Comparison of ENCODE assay signal across 10 cellular contexts in genomic region chr17:59890720-59891119, GRCh38. TPM values are rescaled to one million over a fixed set of nuclear protein-coding genes. Genes with fewer than 3 reads are reported as not detected.
A peak's percentile ranks its signal among the peaks of the same experiment; 100 is the strongest.
DNase-seq lines count a peak whose midpoint lies in the region; ATAC-seq and TF ChIP-seq lines count a peak whose summit lies in the region.
"Had no signal": no experiment of that assay in that cellular context is flagged by ENCODE, and none has a peak within 500 bp of the region (broad histone marks: within the 10 kb centered on the region; RNA-seq: fewer than 3 reads in every experiment).

No MANE protein-coding gene starts in this region.

- H3K4me1 ChIP-seq in Loucy (ENCODE audit: insufficient read depth, low read length, poor library complexity, severe bottlenecking), result peaks cover 30% of the 10 kb centered on the region
- peaks cover 0 to 44% (median 3%) of the 10 kb centered on the region in 3 donors for H3K4me1 ChIP-seq in gastroesophageal sphincter

- in situ Hi-C loops in brain microvascular endothelial cell (cut with HindIII; ENCODE audit: low pct_ligation_motif_present, low sequenced_read_pairs), result no loop called here

- H3K9me3 Mint-ChIP-seq in neural crest cell, result no peaks in the 10 kb centered on the region

- TF ChIP-seq CTCF in Loucy (conservative IDR thresholded peaks at IDR 0.05; ENCODE audit: low read length) (no peak), brain microvascular endothelial cell (IDR thresholded peaks at IDR 0.05; ENCODE audit: low read depth, low read length, missing control alignments) (no peak), neural crest cell (conservative IDR thresholded peaks at IDR 0.05) (no peak), gastroesophageal sphincter (IDR thresholded peaks at IDR 0.05) (no peak)

- TF ChIP-seq EP300 in gastroesophageal sphincter (IDR thresholded peaks at IDR 0.05), result no peak

- no peak overlapping the region for H3K9ac ChIP-seq in Loucy (ENCODE audit: low read depth, low read length, poor library complexity, severe bottlenecking)

- no peaks in the 10 kb centered on the region for H3K27me3 ChIP-seq in Loucy (ENCODE audit: insufficient read depth, low read length, poor library complexity, severe bottlenecking)
- no peaks in the 10 kb centered on the region for H3K27me3 ChIP-seq in brain microvascular endothelial cell (replicated peaks)
- no peaks in the 10 kb centered on the region for H3K27me3 ChIP-seq in gastroesophageal sphincter
- H3K27me3 ChIP-seq: heart right ventricle had no signal

- H4K20me1 ChIP-seq in Loucy (ENCODE audit: insufficient read depth, low read length, poor library complexity, severe bottlenecking), result peaks cover 13% of the 10 kb centered on the region

- peaks cover 50% of the 10 kb centered on the region for H3K79me2 ChIP-seq in Loucy (ENCODE audit: insufficient read depth, low read length)

- H3K4me3 Mint-ChIP-seq in neural crest cell, result peak overlapping the region; percentile 84

- no peak for TF ChIP-seq POLR2A in gastroesophageal sphincter (IDR thresholded peaks at IDR 0.05)

- H3K27me3 Mint-ChIP-seq in neural crest cell (ENCODE audit: low read depth), result no peaks in the 10 kb centered on the region

- no peaks in the 10 kb centered on the region for H3F3A ChIP-seq in Loucy (ENCODE audit: low read depth)

- H2AFZ ChIP-seq in Loucy (ENCODE audit: low read length), result no peak overlapping the region

- peaks cover 33% of the 10 kb centered on the region for H3K4me1 Mint-ChIP-seq in neural crest cell

- H3K4me2 ChIP-seq in Loucy (ENCODE audit: low read depth, low read length, poor library complexity, severe bottlenecking), result peak overlapping the region; percentile 18

- ATAC-seq in HG02763 (IDR thresholded peaks at IDR 0.05; ENCODE audit: unreplicated experiment), result no peak
- ATAC-seq in gastroesophageal sphincter, result no peak
- ATAC-seq: heart right ventricle had no signal

- H3K9me3 ChIP-seq in Loucy (ENCODE audit: insufficient read depth, low read depth, low read length), result no peaks in the 10 kb centered on the region
- no peaks in the 10 kb centered on the region for H3K9me3 ChIP-seq in gastroesophageal sphincter
- H3K9me3 ChIP-seq: heart right ventricle had no signal

- H3K27ac Mint-ChIP-seq in neural crest cell (ENCODE audit: unreplicated experiment), result no peak overlapping the region

- 92 to 94% methylated on average over 2 of the region's 2 CpGs for WGBS in gastroesophageal sphincter (ENCODE audit: low coverage in 1 of 2), 2 donors

- peaks cover 5% of the 10 kb centered on the region for H3K36me3 Mint-ChIP-seq in neural crest cell (ENCODE audit: low read depth)

- H3K4me3 ChIP-seq in Loucy (ENCODE audit: low read length, poor library complexity, severe bottlenecking) (no peak overlapping the region), brain microvascular endothelial cell (ENCODE audit: low read depth, low read length) (no peak overlapping the region), gastroesophageal sphincter (no peak overlapping the region)

- H3K36me3 ChIP-seq in Loucy (ENCODE audit: insufficient read depth, low read length) (no peaks in the 10 kb centered on the region), brain microvascular endothelial cell (replicated peaks) (peaks cover 4% of the 10 kb centered on the region), gastroesophageal sphincter (peaks cover 0 to 41% of the 10 kb centered on the region in 2 donors)

- no peaks in the 10 kb centered on the region for H3K9me2 ChIP-seq in Loucy (replicated peaks; ENCODE audit: low read depth, low read length)

- H3K27ac ChIP-seq in brain microvascular endothelial cell (no peak overlapping the region), gastroesophageal sphincter (no peak overlapping the region)
- H3K27ac ChIP-seq: heart right ventricle had no signal

- DNase-seq in SIG-M5 treated with dmso at 0.1 percent for 504 hours (lab: John Stamatoyannopoulos, UW; ENCODE audit: unreplicated experiment) (peak; percentile 53), SIG-M5 (lab: John Stamatoyannopoulos, UW) (no peak), brain microvascular endothelial cell (peak; percentile 30), neural crest cell (ENCODE audit: low read depth, low spot score) (no peak), mucosa of gallbladder (ENCODE audit: low spot score) (no peak)
- DNase-seq: heart right ventricle, NCI-H2029 treated with DMSO at 0.1 percent for 48 hours had no signal

RNA-seq across cellular contexts. Expression of gene TUBD1, which starts 2.0 kb away (rescaled TPM):
- 22.2 and 22.3 TPM in 2 replicates for total RNA-seq in neural crest cell
- total RNA-seq in mucosa of gallbladder, result 8.6 TPM
- total RNA-seq in gastroesophageal sphincter, result 10 to 100 TPM in 2 of 4 donors, 1 to 10 TPM in 2; 3.6 to 17.1 (median 10.0) TPM

RNA-seq across cellular contexts. Expression of gene RPS6KB1, which starts 2.2 kb away (rescaled TPM):
- total RNA-seq in neural crest cell (36.8 and 41.5 TPM in 2 replicates), mucosa of gallbladder (27.3 TPM), gastroesophageal sphincter (10 to 100 TPM; 19.2 to 36.3 (median 27.6) TPM)

Comparison
In these comparisons a context has a peak if more than half of its experiments do, and no peak if none do; other contexts are left out.
1. DNase-seq: peak in SIG-M5 treated with dmso at 0.1 percent for 504 hours (single experiment) and brain microvascular endothelial cell (single experiment); none in SIG-M5 (single experiment), neural crest cell (single experiment) and mucosa of gallbladder (single experiment).